26 cellular contexts compared by ENCODE assay signal in the genomic region with DNA sequence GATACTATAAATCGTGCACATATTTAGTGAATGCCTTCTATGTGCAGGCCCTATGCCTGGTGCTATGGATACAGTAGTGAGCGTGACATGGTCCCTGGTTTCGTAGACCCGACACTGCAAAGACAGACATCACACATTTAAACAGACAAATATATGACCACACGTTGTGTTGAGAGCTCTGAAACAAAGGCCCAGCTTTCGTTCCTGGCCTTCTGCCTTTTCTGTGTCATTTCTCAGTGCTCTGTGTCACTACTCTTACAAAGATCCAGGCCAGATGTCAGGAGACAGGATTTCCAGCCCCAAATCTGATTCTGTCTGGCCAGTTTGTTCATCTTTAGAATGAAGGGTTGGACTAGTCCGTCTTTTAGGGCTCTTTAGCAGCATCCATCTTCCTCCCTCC.
"Had no signal": no experiment of that assay in that cellular context is flagged by ENCODE, and none has a peak within 500 bp of the region (broad histone marks: within the 10 kb centered on the region; RNA-seq: fewer than 3 reads in every experiment).

No MANE protein-coding gene starts in this region.

- H3K27ac Mint-ChIP-seq: activated CD4-positive, alpha-beta T cell treated with anti-CD3 and anti-CD28 coated beads for 36 hours; activated CD8-positive, alpha-beta T cell treated with anti-CD3 and anti-CD28 coated beads, Interleukin-2, amount 10 ng/mL, durations not matched to agents 7 days and 5 days; activated naive CD8-positive, alpha-beta T cell; T-cell had no signal

- H3K27ac ChIP-seq: brain microvascular endothelial cell, SK-N-MC, WERI-Rb-1 had no signal

- H3K36me3 Mint-ChIP-seq: activated naive CD8-positive, alpha-beta T cell; T-cell had no signal

- H3K4me1 Mint-ChIP-seq: activated CD4-positive, alpha-beta T cell treated with anti-CD3 and anti-CD28 coated beads for 36 hours; T-cell had no signal

- H3K9me3 Mint-ChIP-seq: activated T-cell treated with anti-CD3 and anti-CD28 coated beads, Interleukin-2, amount 50 U/mL, for 4 hours; T-cell had no signal

- ATAC-seq: activated CD4-positive, alpha-beta T cell treated with anti-CD3 and anti-CD28 coated beads for 36 hours; activated CD8-positive, alpha-beta T cell treated with anti-CD3 and anti-CD28 coated beads, Interleukin-2, amount 10 ng/mL, durations not matched to agents 7 days and 5 days; activated T-cell treated with anti-CD3 and anti-CD28 coated beads, Interleukin-2, amount 50 U/mL, for 4 hours; Panc1; Right ventricle myocardium inferior; T-cell had no signal

- DNase-seq: activated CD4-positive, alpha-beta T cell treated with anti-CD3 and anti-CD28 coated beads for 36 hours; activated CD4-positive, alpha-beta T cell treated with anti-CD3 and anti-CD28 coated beads, Interleukin-2, amount 50 U/mL, for 1 hour; activated CD8-positive, alpha-beta T cell treated with anti-CD3 and anti-CD28 coated beads, Interleukin-2, amount 10 ng/mL, durations not matched to agents 7 days and 5 days; activated effector memory CD4-positive, alpha-beta T cell treated with anti-CD3 and anti-CD28 coated beads, Interleukin-2, amount 50 U/mL, for 16 hours; activated naive CD4-positive, alpha-beta T cell treated with Interleukin-2 at 50 U/mL for 16 hours; activated T-cell treated with anti-CD3 and anti-CD28 coated beads, Interleukin-2, amount 50 U/mL, for 4 hours; amygdala; brain microvascular endothelial cell; cerebellar nuclear complex; KG1; NCI-H1048; NCI-H146; NCI-H1930; NCI-H2171 treated with DMSO at 0.1 percent for 48 hours; NCI-H226; NCI-H526; NCI-H774; NK-92 treated with Interleukin-12 subunit alpha and Interleukin-12 subunit beta, amount 100 ng/mL, for 24 hours; OCI-M1; RPMI8226; T-cell; WERI-Rb-1 had no signal

- H3K4me3 Mint-ChIP-seq: activated CD4-positive, alpha-beta T cell treated with anti-CD3 and anti-CD28 coated beads for 36 hours; activated CD8-positive, alpha-beta T cell treated with anti-CD3 and anti-CD28 coated beads, Interleukin-2, amount 10 ng/mL, durations not matched to agents 7 days and 5 days; activated naive CD8-positive, alpha-beta T cell; activated T-cell treated with anti-CD3 and anti-CD28 coated beads, Interleukin-2, amount 50 U/mL, for 4 hours; T-cell had no signal

- H3K4me3 ChIP-seq: SK-N-MC had no signal

- H3K36me3 ChIP-seq: brain microvascular endothelial cell, WERI-Rb-1 had no signal

- H3K27me3 ChIP-seq: brain microvascular endothelial cell had no signal
